ENCODE assay signal across 11 cellular contexts in genomic region chr1:21553116-21553926, GRCh38. TPM values are rescaled to one million over a fixed set of nuclear protein-coding genes. Genes with fewer than 3 reads are reported as not detected.
DNase-seq lines count a peak whose midpoint lies in the region; ATAC-seq, FAIRE-seq and TF ChIP-seq lines count a peak whose summit lies in the region.
"Had no signal": no experiment of that assay in that cellular context is flagged by ENCODE, and none has a peak within 500 bp of the region (broad histone marks: within the 10 kb centered on the region; RNA-seq: fewer than 3 reads in every experiment).

No MANE protein-coding gene starts in this region.

- DNase-seq in right lobe of liver: no peak
- DNase-seq in HepG2 (ENCODE audit: low spot score): no peak
- DNase-seq in WTC11 (ENCODE audit: low spot score): no peak
- DNase-seq in left ventricle myocardium superior: no peak
- DNase-seq in urothelium cell line (ENCODE audit: low spot score): peak; percentile 67
- DNase-seq in NCI-H1092 treated with DMSO at 0.1 percent for 48 hours (lab: John Stamatoyannopoulos, UW): no peak
- DNase-seq in NCI-H446 (lab: John Stamatoyannopoulos, UW): no peak
- no peak for DNase-seq in GOT3 (lab: John Stamatoyannopoulos, UW)
- DNase-seq: activated T-cell treated with anti-CD3 and anti-CD28 coated beads, Interleukin-2, amount 50 U/mL, for 24 hours; body of pancreas had no signal

- H3K27me3 ChIP-seq in right lobe of liver (no peaks in the 10 kb centered on the region), HepG2 (ENCODE audit: control insufficient read depth in 1 of 2, insufficient read depth in 2 of 2, low read length in 2 of 2) (peaks cover 4 to 48% of the 10 kb centered on the region in 2 experiments; a peak in 4 of 5 replicates)
- H3K27me3 ChIP-seq: body of pancreas had no signal

- no peak for TF ChIP-seq RAD21 in HepG2 (CRISPR knock-in tag; IDR thresholded peaks at IDR 0.05)

- H3K9me3 ChIP-seq in right lobe of liver (no peaks in the 10 kb centered on the region), HepG2 (ENCODE audit: low read length) (no peaks in the 10 kb centered on the region)
- H3K9me3 ChIP-seq: body of pancreas had no signal

- H3K4me2 ChIP-seq in HepG2 (ENCODE audit: low read depth, low read length): no peak overlapping the region

- H3K4me1 Mint-ChIP-seq in WTC11: peaks cover 33% of the 10 kb centered on the region

- no TSS peak for BruUV-seq in HepG2 (replicated peaks; lab: Mats Ljungman, UMichigan)

- H3K9me3 Mint-ChIP-seq in WTC11: no peaks in the 10 kb centered on the region
- H3K9me3 Mint-ChIP-seq: activated T-cell treated with anti-CD3 and anti-CD28 coated beads, Interleukin-2, amount 50 U/mL, for 24 hours had no signal

- intact Hi-C loops in right lobe of liver (cut with DNase I) (no loop called here), HepG2 (cut with micrococcal nuclease; ENCODE audit: unreplicated experiment) (no loop called here), left ventricle myocardium superior (cut with micrococcal nuclease) (no loop called here)

- H3K36me3 ChIP-seq in right lobe of liver (peaks cover 0 to 13% (median 6%) of the 10 kb centered on the region in 4 donors), HepG2 (replicated peaks in 1 of 2; ENCODE audit: control insufficient read depth in 1 of 2, insufficient read depth in 2 of 2, low read length in 2 of 2) (no peaks in the 10 kb centered on the region)

- in situ Hi-C loops in HepG2 (cut with HindIII; ENCODE audit: extremely low pct_ligation_motif_present, low pct_unique_long_range_greater_than_20kb): no loop called here

- peak overlapping the region; percentile 51 for H3K27ac Mint-ChIP-seq in WTC11
- H3K27ac Mint-ChIP-seq: activated T-cell treated with anti-CD3 and anti-CD28 coated beads, Interleukin-2, amount 50 U/mL, for 24 hours had no signal

- CTCF ChIA-PET in HepG2 (lab: Yijun Ruan, JAX; ENCODE audit: low intra/inter-chr PET ratio, low total read pairs): no interaction called here
- CTCF ChIA-PET in WTC11 (lab: Charles Lee): interaction anchor here (0.7 to 1.3 kb wide), 7 partner anchors 10 to 185 kb away, joined by 3 to 8 read pairs (median 3); no protein-coding TSS in a partner anchor

- no peaks in the 10 kb centered on the region for H4K20me1 ChIP-seq in HepG2 (ENCODE audit: insufficient read depth, low read length)

- no peak overlapping the region for H3K4me3 ChIP-seq in right lobe of liver
- no peak overlapping the region for H3K4me3 ChIP-seq in HepG2 (replicated peaks in 1 of 3; ENCODE audit: insufficient read depth in 1 of 3, low read depth in 2 of 3, low read length in 3 of 3)
- H3K4me3 ChIP-seq: body of pancreas had no signal

- FAIRE-seq in HepG2 (lab: Jason Lieb, UNC) (no peak), urothelium cell line (lab: Jason Lieb, UNC) (no peak)

- TF ChIP-seq POLR2A in right lobe of liver (IDR thresholded peaks at IDR 0.05) (no peak), HepG2 (IDR thresholded peaks at IDR 0.05; ENCODE audit: insufficient read depth in 1 of 2, low read depth in 2 of 2, low read length in 2 of 2) (no peak)

- no peak for TF ChIP-seq EP300 in HepG2 (IDR thresholded peaks at IDR 0.05; ENCODE audit: low read depth in 2 of 2, low read length in 2 of 2)
- TF ChIP-seq EP300 in HepG2 (CRISPR knock-in tag; IDR thresholded peaks at IDR 0.05; ENCODE audit: borderline replicate concordance): no peak

- no peaks in the 10 kb centered on the region for H3K79me2 ChIP-seq in HepG2 (ENCODE audit: insufficient read depth, low read length)

- WGBS in right lobe of liver (ENCODE audit: insufficient coverage, low coverage, low lambda C conversion rate, missing lambda C conversion rate): 53% methylated on average over 8 of the region's 8 CpGs
- WGBS in HepG2 (ENCODE audit: low lambda C conversion rate): 30% methylated on average over 7 of the region's 8 CpGs

- no peak for ATAC-seq in right lobe of liver
- no peak for ATAC-seq in HepG2
- peak; percentile 62 for ATAC-seq in WTC11
- ATAC-seq in left ventricle myocardium superior: peak; percentile 21
- ATAC-seq: body of pancreas had no signal

- H2AFZ ChIP-seq in HepG2 (ENCODE audit: low read length): no peak overlapping the region

- no peak overlapping the region for H3K9ac ChIP-seq in HepG2 (ENCODE audit: insufficient read depth, low read depth, low read length)

- H3K4me1 ChIP-seq in right lobe of liver (peaks cover 0 to 26% (median 3%) of the 10 kb centered on the region in 4 donors), HepG2 (ENCODE audit: insufficient read depth, low read length) (peaks cover 21% of the 10 kb centered on the region)
- H3K4me1 ChIP-seq: body of pancreas had no signal

- POLR2A ChIA-PET in HepG2 (lab: Yijun Ruan, JAX) (no interaction called here), WTC11 (lab: Charles Lee) (no interaction called here)

- TF ChIP-seq CTCF in right lobe of liver (IDR thresholded peaks at IDR 0.05) (no peak), HepG2 (CRISPR knock-in tag; IDR thresholded peaks at IDR 0.05) (no peak), WTC11 (IDR thresholded peaks at IDR 0.05) (no peak)

- H3K27me3 Mint-ChIP-seq in WTC11 (ENCODE audit: low read depth): no peaks in the 10 kb centered on the region

- peak overlapping the region in 2 of 3 donors; percentile 1 to 8 for H3K27ac ChIP-seq in right lobe of liver
- H3K27ac ChIP-seq in HepG2 (ENCODE audit: extremely low read length, insufficient read depth, low read length): no peak overlapping the region
- H3K27ac ChIP-seq: body of pancreas had no signal

- H3K4me3 Mint-ChIP-seq in WTC11: no peak overlapping the region
- H3K4me3 Mint-ChIP-seq: activated T-cell treated with anti-CD3 and anti-CD28 coated beads, Interleukin-2, amount 50 U/mL, for 24 hours had no signal

- H3K36me3 Mint-ChIP-seq in WTC11: peaks cover 15% of the 10 kb centered on the region

TF ChIP-seq in HepG2, 621 proteins besides CTCF, POLR2A, EP300 and RAD21:
- no peak for TF ChIP-seq MYNN (CRISPR knock-in tag; IDR thresholded peaks at IDR 0.05; ENCODE audit: low read depth)
- TF ChIP-seq ZBTB21 (CRISPR knock-in tag; IDR thresholded peaks at IDR 0.05): no peak
- no peak for TF ChIP-seq ZNF749 (CRISPR knock-in tag; IDR thresholded peaks at IDR 0.05; ENCODE audit: borderline replicate concordance)
- TF ChIP-seq SCMH1 (CRISPR knock-in tag; IDR thresholded peaks at IDR 0.05; ENCODE audit: borderline replicate concordance): no peak
- no peak for TF ChIP-seq KDM5A (IDR thresholded peaks at IDR 0.05; ENCODE audit: borderline replicate concordance, low read length)
- TF ChIP-seq RARG (CRISPR knock-in tag; IDR thresholded peaks at IDR 0.05; ENCODE audit: low read depth): no peak

TF ChIP-seq in WTC11, 78 proteins besides CTCF, POLR2A, EP300 and RAD21 (continues in another document):
- no peak for TF ChIP-seq ZBTB21 (CRISPR knock-in tag; IDR thresholded peaks at IDR 0.05; ENCODE audit: borderline replicate concordance)
- TF ChIP-seq STAT6 (CRISPR knock-in tag; conservative IDR thresholded peaks at IDR 0.05; ENCODE audit: low read depth): no peak

RNA-seq across cellular contexts. Expression of gene ALPL, which starts 44.1 kb away (rescaled TPM):
- 10 to 100 TPM; 23.2 to 81.5 (median 48.1) TPM for total RNA-seq in right lobe of liver
- not detected in 2 replicates for total RNA-seq in HepG2 (2016; rRNA removed; fragmentation: Illumina TruSeq; extraction: Trizol)
- total RNA-seq in HepG2 (2016; cell fraction: cytosol; rRNA removed; fragmentation: Illumina TruSeq; extraction: Trizol; ENCODE audit: low read depth): not detected in 2 replicates
- total RNA-seq in HepG2 (2016; cell fraction: insoluble cytoplasmic fraction; rRNA removed; fragmentation: Illumina TruSeq; extraction: Trizol): not detected in 2 replicates
- not detected in 2 replicates for total RNA-seq in HepG2 (2016; cell fraction: membrane; rRNA removed; fragmentation: Illumina TruSeq; extraction: Trizol)
- total RNA-seq in HepG2 (2016; cell fraction: nucleus; rRNA removed; fragmentation: Illumina TruSeq; extraction: Trizol): not detected in 2 replicates
- polyA plus RNA-seq in HepG2 (2011; rRNA removed): 0.12 and 0.20 TPM in 2 replicates
- 0.18 and 0.23 TPM in 2 replicates for polyA plus RNA-seq in HepG2 (2011; cell fraction: cytosol; rRNA removed)
- 0.17 and 0.27 TPM in 2 replicates for polyA plus RNA-seq in HepG2 (2011; cell fraction: nucleus; rRNA removed)
- not detected in 2 replicates for polyA plus RNA-seq in HepG2 (2012)
- 0.09 TPM in 1 of 2 replicates, not detected in the other for polyA plus RNA-seq in HepG2 (2016; cell fraction: cytosol; fragmentation: Illumina TruSeq; extraction: Trizol; ENCODE audit: low read depth)
- not detected in 2 replicates for polyA plus RNA-seq in HepG2 (2016; cell fraction: insoluble cytoplasmic fraction; fragmentation: Illumina TruSeq; extraction: Trizol; ENCODE audit: low read depth)
- polyA plus RNA-seq in HepG2 (2016; cell fraction: membrane; fragmentation: Illumina TruSeq; extraction: Trizol; ENCODE audit: low read depth): 0.15 TPM in 1 of 2 replicates, not detected in the other
- polyA plus RNA-seq in HepG2 (2016; cell fraction: nucleus; fragmentation: Illumina TruSeq; extraction: Trizol; ENCODE audit: insufficient read depth, low read depth): 0.30 TPM in 1 of 2 replicates, not detected in the other
- 1.3 TPM in 1 of 2 replicates, not detected in the other for polyA minus RNA-seq in HepG2 (2011; rRNA and poly(A)+ RNA removed; ENCODE audit: low replicate concordance)
- not detected in 2 replicates for polyA minus RNA-seq in HepG2 (2011; cell fraction: cytosol; rRNA and poly(A)+ RNA removed)
- not detected in 2 replicates for polyA minus RNA-seq in HepG2 (2011; cell fraction: nucleus; rRNA and poly(A)+ RNA removed)
- total RNA-seq in WTC11 (2021): 140 to 148 TPM (median 148 TPM) in 3 replicates
- total RNA-seq in left ventricle myocardium superior: 13.1 TPM
- total RNA-seq: epithelial cell of proximal tubule had no signal

Comparison
In these comparisons a context has a peak if more than half of its experiments do, and no peak if none do; other contexts are left out.
1. RNA of gene ALPL, which starts 44.1 kb away (total RNA-seq): 140 to 148 TPM in WTC11, 23.2 to 81.5 TPM in right lobe of liver and 13.1 TPM in left ventricle myocardium superior (single experiment); not detected in HepG2; every median in the first group is over 10 times any median in the second.
2. ATAC-seq: peak in WTC11 (single experiment) and left ventricle myocardium superior (single experiment); none in right lobe of liver (0 of 4) and HepG2 (single experiment).